Comparison of ENCODE assay signal across 1 cellular context in the genomic region with DNA sequence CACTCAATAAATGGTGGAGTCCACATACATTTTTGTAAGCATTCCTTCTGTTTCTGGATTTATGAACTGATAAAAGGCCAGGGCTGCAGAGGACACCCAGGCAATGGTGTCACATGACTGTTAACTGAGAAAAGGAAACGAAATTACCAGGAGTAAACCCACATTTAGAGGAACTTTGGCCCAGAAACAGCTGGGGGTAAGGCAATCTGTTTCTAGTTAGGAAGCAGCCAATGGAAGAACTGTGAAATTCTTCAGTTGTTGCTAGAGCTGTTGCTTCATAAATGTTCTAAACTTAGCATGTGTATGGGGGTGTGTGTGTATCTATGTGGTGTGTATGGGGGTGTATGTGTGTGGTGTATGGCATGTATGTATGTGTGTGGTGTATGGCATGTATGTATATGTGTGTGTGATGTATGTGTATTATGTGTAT.
TF ChIP-seq lines count a peak whose summit lies in the region.

No MANE protein-coding gene starts in this region.

TF ChIP-seq in HepG2, 621 proteins besides CTCF, POLR2A, EP300 and RAD21:
- TF ChIP-seq, protein P1, sequence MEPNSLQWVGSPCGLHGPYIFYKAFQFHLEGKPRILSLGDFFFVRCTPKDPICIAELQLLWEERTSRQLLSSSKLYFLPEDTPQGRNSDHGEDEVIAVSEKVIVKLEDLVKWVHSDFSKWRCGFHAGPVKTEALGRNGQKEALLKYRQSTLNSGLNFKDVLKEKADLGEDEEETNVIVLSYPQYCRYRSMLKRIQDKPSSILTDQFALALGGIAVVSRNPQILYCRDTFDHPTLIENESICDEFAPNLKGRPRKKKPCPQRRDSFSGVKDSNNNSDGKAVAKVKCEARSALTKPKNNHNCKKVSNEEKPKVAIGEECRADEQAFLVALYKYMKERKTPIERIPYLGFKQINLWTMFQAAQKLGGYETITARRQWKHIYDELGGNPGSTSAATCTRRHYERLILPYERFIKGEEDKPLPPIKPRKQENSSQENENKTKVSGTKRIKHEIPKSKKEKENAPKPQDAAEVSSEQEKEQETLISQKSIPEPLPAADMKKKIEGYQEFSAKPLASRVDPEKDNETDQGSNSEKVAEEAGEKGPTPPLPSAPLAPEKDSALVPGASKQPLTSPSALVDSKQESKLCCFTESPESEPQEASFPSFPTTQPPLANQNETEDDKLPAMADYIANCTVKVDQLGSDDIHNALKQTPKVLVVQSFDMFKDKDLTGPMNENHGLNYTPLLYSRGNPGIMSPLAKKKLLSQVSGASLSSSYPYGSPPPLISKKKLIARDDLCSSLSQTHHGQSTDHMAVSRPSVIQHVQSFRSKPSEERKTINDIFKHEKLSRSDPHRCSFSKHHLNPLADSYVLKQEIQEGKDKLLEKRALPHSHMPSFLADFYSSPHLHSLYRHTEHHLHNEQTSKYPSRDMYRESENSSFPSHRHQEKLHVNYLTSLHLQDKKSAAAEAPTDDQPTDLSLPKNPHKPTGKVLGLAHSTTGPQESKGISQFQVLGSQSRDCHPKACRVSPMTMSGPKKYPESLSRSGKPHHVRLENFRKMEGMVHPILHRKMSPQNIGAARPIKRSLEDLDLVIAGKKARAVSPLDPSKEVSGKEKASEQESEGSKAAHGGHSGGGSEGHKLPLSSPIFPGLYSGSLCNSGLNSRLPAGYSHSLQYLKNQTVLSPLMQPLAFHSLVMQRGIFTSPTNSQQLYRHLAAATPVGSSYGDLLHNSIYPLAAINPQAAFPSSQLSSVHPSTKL (CRISPR knock-in tag; IDR thresholded peaks at IDR 0.05): no peak
- peak; percentile 96 for TF ChIP-seq ZKSCAN8 (CRISPR knock-in tag; IDR thresholded peaks at IDR 0.05; ENCODE audit: borderline replicate concordance)
- TF ChIP-seq ZNF773 (CRISPR knock-in tag; IDR thresholded peaks at IDR 0.05; ENCODE audit: borderline replicate concordance): no peak
- no peak for TF ChIP-seq STAG1 (CRISPR knock-in tag; IDR thresholded peaks at IDR 0.05)
- TF ChIP-seq RARG (CRISPR knock-in tag; IDR thresholded peaks at IDR 0.05; ENCODE audit: low read depth): no peak
- TF ChIP-seq ARID2 (CRISPR knock-in tag; IDR thresholded peaks at IDR 0.05; ENCODE audit: borderline replicate concordance): no peak
- TF ChIP-seq, protein P2, sequence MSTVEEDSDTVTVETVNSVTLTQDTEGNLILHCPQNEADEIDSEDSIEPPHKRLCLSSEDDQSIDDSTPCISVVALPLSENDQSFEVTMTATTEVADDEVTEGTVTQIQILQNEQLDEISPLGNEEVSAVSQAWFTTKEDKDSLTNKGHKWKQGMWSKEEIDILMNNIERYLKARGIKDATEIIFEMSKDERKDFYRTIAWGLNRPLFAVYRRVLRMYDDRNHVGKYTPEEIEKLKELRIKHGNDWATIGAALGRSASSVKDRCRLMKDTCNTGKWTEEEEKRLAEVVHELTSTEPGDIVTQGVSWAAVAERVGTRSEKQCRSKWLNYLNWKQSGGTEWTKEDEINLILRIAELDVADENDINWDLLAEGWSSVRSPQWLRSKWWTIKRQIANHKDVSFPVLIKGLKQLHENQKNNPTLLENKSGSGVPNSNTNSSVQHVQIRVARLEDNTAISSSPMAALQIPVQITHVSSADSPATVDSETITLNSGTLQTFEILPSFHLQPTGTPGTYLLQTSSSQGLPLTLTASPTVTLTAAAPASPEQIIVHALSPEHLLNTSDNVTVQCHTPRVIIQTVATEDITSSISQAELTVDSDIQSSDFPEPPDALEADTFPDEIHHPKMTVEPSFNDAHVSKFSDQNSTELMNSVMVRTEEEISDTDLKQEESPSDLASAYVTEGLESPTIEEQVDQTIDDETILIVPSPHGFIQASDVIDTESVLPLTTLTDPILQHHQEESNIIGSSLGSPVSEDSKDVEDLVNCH (CRISPR knock-in tag; IDR thresholded peaks at IDR 0.05): no peak
- no peak for TF ChIP-seq HDAC2 (CRISPR knock-in tag; IDR thresholded peaks at IDR 0.05)
- no peak for TF ChIP-seq BCL6 (CRISPR knock-in tag; IDR thresholded peaks at IDR 0.05)
- no peak for TF ChIP-seq EED (CRISPR knock-in tag; IDR thresholded peaks at IDR 0.05)
- 0 out of 2 replicates have a peak, but pooled peaks have one; percentile 11 for TF ChIP-seq CEBPB (IDR thresholded peaks at IDR 0.05; ENCODE audit: borderline replicate concordance, low read depth, low read length)
- TF ChIP-seq ONECUT2 (CRISPR knock-in tag; IDR thresholded peaks at IDR 0.05): no peak
- no peak for TF ChIP-seq ZNF337 (CRISPR knock-in tag; IDR thresholded peaks at IDR 0.05; ENCODE audit: borderline replicate concordance, low read depth)
- TF ChIP-seq ZNF17 (CRISPR knock-in tag; IDR thresholded peaks at IDR 0.05): no peak
- TF ChIP-seq, protein P3, sequence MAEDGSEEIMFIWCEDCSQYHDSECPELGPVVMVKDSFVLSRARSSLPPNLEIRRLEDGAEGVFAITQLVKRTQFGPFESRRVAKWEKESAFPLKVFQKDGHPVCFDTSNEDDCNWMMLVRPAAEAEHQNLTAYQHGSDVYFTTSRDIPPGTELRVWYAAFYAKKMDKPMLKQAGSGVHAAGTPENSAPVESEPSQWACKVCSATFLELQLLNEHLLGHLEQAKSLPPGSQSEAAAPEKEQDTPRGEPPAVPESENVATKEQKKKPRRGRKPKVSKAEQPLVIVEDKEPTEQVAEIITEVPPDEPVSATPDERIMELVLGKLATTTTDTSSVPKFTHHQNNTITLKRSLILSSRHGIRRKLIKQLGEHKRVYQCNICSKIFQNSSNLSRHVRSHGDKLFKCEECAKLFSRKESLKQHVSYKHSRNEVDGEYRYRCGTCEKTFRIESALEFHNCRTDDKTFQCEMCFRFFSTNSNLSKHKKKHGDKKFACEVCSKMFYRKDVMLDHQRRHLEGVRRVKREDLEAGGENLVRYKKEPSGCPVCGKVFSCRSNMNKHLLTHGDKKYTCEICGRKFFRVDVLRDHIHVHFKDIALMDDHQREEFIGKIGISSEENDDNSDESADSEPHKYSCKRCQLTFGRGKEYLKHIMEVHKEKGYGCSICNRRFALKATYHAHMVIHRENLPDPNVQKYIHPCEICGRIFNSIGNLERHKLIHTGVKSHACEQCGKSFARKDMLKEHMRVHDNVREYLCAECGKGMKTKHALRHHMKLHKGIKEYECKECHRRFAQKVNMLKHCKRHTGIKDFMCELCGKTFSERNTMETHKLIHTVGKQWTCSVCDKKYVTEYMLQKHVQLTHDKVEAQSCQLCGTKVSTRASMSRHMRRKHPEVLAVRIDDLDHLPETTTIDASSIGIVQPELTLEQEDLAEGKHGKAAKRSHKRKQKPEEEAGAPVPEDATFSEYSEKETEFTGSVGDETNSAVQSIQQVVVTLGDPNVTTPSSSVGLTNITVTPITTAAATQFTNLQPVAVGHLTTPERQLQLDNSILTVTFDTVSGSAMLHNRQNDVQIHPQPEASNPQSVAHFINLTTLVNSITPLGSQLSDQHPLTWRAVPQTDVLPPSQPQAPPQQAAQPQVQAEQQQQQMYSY (CRISPR knock-in tag; IDR thresholded peaks at IDR 0.05): no peak
- no peak for TF ChIP-seq CCDC6 (CRISPR knock-in tag; IDR thresholded peaks at IDR 0.05)
- TF ChIP-seq, protein P4, sequence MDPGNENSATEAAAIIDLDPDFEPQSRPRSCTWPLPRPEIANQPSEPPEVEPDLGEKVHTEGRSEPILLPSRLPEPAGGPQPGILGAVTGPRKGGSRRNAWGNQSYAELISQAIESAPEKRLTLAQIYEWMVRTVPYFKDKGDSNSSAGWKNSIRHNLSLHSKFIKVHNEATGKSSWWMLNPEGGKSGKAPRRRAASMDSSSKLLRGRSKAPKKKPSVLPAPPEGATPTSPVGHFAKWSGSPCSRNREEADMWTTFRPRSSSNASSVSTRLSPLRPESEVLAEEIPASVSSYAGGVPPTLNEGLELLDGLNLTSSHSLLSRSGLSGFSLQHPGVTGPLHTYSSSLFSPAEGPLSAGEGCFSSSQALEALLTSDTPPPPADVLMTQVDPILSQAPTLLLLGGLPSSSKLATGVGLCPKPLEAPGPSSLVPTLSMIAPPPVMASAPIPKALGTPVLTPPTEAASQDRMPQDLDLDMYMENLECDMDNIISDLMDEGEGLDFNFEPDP (CRISPR knock-in tag; conservative IDR thresholded peaks at IDR 0.05): 0 out of 2 replicates have a peak, but pooled peaks have one; percentile 13
- TF ChIP-seq ZNF121 (CRISPR knock-in tag; IDR thresholded peaks at IDR 0.05): no peak
- no peak for TF ChIP-seq ZSCAN30 (CRISPR knock-in tag; IDR thresholded peaks at IDR 0.05)
- TF ChIP-seq STAT5B (CRISPR knock-in tag; IDR thresholded peaks at IDR 0.05): no peak
